In the genomic region with DNA sequence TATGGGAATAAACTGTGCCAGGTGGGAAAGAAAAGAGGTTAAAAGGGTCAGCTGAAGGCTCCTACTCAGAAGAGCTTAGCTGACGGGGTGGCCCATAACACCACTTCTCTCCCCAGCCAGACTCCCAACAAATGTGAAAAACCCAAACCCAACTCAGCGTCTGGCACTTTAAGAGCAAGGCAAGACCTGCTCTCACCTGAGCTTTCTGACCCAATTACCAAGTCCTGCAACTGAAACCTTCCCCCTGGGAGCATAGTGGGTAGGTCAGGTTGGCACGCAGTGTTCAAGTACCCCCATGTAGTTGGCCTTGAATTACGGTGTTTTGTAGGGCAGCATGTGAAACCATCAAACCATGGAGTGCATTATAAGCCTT, we compare ENCODE assay signal across 3 cellular contexts.
TF ChIP-seq lines count a peak whose summit lies in the region.

No MANE protein-coding gene starts in this region.

TF ChIP-seq in SK-N-SH, 30 proteins besides CTCF, POLR2A, EP300 and RAD21:
- TF ChIP-seq, protein P1, sequence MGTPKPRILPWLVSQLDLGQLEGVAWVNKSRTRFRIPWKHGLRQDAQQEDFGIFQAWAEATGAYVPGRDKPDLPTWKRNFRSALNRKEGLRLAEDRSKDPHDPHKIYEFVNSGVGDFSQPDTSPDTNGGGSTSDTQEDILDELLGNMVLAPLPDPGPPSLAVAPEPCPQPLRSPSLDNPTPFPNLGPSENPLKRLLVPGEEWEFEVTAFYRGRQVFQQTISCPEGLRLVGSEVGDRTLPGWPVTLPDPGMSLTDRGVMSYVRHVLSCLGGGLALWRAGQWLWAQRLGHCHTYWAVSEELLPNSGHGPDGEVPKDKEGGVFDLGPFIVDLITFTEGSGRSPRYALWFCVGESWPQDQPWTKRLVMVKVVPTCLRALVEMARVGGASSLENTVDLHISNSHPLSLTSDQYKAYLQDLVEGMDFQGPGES (IDR thresholded peaks at IDR 0.05; ENCODE audit: low read depth, low read length) = no peak
- TF ChIP-seq, protein P2, sequence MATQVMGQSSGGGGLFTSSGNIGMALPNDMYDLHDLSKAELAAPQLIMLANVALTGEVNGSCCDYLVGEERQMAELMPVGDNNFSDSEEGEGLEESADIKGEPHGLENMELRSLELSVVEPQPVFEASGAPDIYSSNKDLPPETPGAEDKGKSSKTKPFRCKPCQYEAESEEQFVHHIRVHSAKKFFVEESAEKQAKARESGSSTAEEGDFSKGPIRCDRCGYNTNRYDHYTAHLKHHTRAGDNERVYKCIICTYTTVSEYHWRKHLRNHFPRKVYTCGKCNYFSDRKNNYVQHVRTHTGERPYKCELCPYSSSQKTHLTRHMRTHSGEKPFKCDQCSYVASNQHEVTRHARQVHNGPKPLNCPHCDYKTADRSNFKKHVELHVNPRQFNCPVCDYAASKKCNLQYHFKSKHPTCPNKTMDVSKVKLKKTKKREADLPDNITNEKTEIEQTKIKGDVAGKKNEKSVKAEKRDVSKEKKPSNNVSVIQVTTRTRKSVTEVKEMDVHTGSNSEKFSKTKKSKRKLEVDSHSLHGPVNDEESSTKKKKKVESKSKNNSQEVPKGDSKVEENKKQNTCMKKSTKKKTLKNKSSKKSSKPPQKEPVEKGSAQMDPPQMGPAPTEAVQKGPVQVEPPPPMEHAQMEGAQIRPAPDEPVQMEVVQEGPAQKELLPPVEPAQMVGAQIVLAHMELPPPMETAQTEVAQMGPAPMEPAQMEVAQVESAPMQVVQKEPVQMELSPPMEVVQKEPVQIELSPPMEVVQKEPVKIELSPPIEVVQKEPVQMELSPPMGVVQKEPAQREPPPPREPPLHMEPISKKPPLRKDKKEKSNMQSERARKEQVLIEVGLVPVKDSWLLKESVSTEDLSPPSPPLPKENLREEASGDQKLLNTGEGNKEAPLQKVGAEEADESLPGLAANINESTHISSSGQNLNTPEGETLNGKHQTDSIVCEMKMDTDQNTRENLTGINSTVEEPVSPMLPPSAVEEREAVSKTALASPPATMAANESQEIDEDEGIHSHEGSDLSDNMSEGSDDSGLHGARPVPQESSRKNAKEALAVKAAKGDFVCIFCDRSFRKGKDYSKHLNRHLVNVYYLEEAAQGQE (IDR thresholded peaks at IDR 0.05; ENCODE audit: low read depth, low read length) = no peak
- TF ChIP-seq CHD2 (IDR thresholded peaks at IDR 0.05; ENCODE audit: low read length, partially characterized antibody) = no peak
- no peak for TF ChIP-seq GATA2 (CRISPR knock-in tag; IDR thresholded peaks at IDR 0.05)
- TF ChIP-seq, protein P3, sequence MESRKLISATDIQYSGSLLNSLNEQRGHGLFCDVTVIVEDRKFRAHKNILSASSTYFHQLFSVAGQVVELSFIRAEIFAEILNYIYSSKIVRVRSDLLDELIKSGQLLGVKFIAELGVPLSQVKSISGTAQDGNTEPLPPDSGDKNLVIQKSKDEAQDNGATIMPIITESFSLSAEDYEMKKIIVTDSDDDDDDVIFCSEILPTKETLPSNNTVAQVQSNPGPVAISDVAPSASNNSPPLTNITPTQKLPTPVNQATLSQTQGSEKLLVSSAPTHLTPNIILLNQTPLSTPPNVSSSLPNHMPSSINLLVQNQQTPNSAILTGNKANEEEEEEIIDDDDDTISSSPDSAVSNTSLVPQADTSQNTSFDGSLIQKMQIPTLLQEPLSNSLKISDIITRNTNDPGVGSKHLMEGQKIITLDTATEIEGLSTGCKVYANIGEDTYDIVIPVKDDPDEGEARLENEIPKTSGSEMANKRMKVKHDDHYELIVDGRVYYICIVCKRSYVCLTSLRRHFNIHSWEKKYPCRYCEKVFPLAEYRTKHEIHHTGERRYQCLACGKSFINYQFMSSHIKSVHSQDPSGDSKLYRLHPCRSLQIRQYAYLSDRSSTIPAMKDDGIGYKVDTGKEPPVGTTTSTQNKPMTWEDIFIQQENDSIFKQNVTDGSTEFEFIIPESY (IDR thresholded peaks at IDR 0.05; ENCODE audit: borderline replicate concordance, low read depth) = no peak
- no peak for TF ChIP-seq FOSL2 (IDR thresholded peaks at IDR 0.05; ENCODE audit: borderline replicate concordance, low read depth)
- TF ChIP-seq MEF2A (IDR thresholded peaks at IDR 0.05; ENCODE audit: borderline replicate concordance, low read depth) = no peak
- no peak for TF ChIP-seq RCOR1 (IDR thresholded peaks at IDR 0.05; ENCODE audit: low read length)
- no peak for TF ChIP-seq MXI1 (IDR thresholded peaks at IDR 0.05; ENCODE audit: low read depth, low read length)
- TF ChIP-seq SIN3A (IDR thresholded peaks at IDR 0.05; ENCODE audit: borderline replicate concordance, low read depth, low read length) = no peak
- no peak for TF ChIP-seq JUND (IDR thresholded peaks at IDR 0.05)
- TF ChIP-seq YY1 (IDR thresholded peaks at IDR 0.05; ENCODE audit: low read depth) = no peak
- TF ChIP-seq NRF1 (IDR thresholded peaks at IDR 0.05; ENCODE audit: low read depth, low read length) = no peak
TF ChIP-seq in SK-N-SH: peak in this region for 0.

TF ChIP-seq in SK-N-SH treated with all-trans-retinoic acid at 6 μM for 48 hours, 23 proteins besides CTCF, POLR2A, EP300 and RAD21 (continues in another document):
- no peak for TF ChIP-seq OSR1 (CRISPR knock-in tag; IDR thresholded peaks at IDR 0.05)
- no peak for TF ChIP-seq TCF4 (CRISPR knock-in tag; IDR thresholded peaks at IDR 0.05; ENCODE audit: borderline replicate concordance)
- no peak for TF ChIP-seq RARB (CRISPR knock-in tag; IDR thresholded peaks at IDR 0.05)
- no peak for TF ChIP-seq ZC3H10 (CRISPR knock-in tag; IDR thresholded peaks at IDR 0.05)
- TF ChIP-seq, protein P4, sequence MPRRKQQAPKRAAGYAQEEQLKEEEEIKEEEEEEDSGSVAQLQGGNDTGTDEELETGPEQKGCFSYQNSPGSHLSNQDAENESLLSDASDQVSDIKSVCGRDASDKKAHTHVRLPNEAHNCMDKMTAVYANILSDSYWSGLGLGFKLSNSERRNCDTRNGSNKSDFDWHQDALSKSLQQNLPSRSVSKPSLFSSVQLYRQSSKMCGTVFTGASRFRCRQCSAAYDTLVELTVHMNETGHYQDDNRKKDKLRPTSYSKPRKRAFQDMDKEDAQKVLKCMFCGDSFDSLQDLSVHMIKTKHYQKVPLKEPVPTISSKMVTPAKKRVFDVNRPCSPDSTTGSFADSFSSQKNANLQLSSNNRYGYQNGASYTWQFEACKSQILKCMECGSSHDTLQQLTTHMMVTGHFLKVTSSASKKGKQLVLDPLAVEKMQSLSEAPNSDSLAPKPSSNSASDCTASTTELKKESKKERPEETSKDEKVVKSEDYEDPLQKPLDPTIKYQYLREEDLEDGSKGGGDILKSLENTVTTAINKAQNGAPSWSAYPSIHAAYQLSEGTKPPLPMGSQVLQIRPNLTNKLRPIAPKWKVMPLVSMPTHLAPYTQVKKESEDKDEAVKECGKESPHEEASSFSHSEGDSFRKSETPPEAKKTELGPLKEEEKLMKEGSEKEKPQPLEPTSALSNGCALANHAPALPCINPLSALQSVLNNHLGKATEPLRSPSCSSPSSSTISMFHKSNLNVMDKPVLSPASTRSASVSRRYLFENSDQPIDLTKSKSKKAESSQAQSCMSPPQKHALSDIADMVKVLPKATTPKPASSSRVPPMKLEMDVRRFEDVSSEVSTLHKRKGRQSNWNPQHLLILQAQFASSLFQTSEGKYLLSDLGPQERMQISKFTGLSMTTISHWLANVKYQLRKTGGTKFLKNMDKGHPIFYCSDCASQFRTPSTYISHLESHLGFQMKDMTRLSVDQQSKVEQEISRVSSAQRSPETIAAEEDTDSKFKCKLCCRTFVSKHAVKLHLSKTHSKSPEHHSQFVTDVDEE (CRISPR knock-in tag; IDR thresholded peaks at IDR 0.05) = no peak
- TF ChIP-seq, protein P5, sequence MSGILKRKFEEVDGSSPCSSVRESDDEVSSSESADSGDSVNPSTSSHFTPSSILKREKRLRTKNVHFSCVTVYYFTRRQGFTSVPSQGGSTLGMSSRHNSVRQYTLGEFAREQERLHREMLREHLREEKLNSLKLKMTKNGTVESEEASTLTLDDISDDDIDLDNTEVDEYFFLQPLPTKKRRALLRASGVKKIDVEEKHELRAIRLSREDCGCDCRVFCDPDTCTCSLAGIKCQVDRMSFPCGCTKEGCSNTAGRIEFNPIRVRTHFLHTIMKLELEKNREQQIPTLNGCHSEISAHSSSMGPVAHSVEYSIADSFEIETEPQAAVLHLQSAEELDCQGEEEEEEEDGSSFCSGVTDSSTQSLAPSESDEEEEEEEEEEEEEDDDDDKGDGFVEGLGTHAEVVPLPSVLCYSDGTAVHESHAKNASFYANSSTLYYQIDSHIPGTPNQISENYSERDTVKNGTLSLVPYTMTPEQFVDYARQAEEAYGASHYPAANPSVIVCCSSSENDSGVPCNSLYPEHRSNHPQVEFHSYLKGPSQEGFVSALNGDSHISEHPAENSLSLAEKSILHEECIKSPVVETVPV (CRISPR knock-in tag; IDR thresholded peaks at IDR 0.05) = no peak
- TF ChIP-seq ZFP30 (CRISPR knock-in tag; IDR thresholded peaks at IDR 0.05) = no peak
- TF ChIP-seq PPARA (CRISPR knock-in tag; IDR thresholded peaks at IDR 0.05; ENCODE audit: borderline replicate concordance) = no peak
- TF ChIP-seq CSDC2 (CRISPR knock-in tag; IDR thresholded peaks at IDR 0.05) = no peak
- TF ChIP-seq, protein P6, sequence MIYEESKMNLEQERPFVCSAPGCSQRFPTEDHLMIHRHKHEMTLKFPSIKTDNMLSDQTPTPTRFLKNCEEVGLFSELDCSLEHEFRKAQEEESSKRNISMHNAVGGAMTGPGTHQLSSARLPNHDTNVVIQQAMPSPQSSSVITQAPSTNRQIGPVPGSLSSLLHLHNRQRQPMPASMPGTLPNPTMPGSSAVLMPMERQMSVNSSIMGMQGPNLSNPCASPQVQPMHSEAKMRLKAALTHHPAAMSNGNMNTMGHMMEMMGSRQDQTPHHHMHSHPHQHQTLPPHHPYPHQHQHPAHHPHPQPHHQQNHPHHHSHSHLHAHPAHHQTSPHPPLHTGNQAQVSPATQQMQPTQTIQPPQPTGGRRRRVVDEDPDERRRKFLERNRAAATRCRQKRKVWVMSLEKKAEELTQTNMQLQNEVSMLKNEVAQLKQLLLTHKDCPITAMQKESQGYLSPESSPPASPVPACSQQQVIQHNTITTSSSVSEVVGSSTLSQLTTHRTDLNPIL (CRISPR knock-in tag; IDR thresholded peaks at IDR 0.05; ENCODE audit: low read depth) = no peak
- no peak for TF ChIP-seq ISL1 (CRISPR knock-in tag; IDR thresholded peaks at IDR 0.05)
- no peak for TF ChIP-seq ARNTL (CRISPR knock-in tag; IDR thresholded peaks at IDR 0.05; ENCODE audit: borderline replicate concordance, low read depth)
- no peak for TF ChIP-seq TOX (CRISPR knock-in tag; IDR thresholded peaks at IDR 0.05; ENCODE audit: borderline replicate concordance)
- TF ChIP-seq ZNF70 (CRISPR knock-in tag; IDR thresholded peaks at IDR 0.05) = no peak
- no peak for TF ChIP-seq GLIS3 (CRISPR knock-in tag; IDR thresholded peaks at IDR 0.05)
- no peak for TF ChIP-seq ZNF8 (CRISPR knock-in tag; IDR thresholded peaks at IDR 0.05)

TF ChIP-seq in HEK293T, 16 proteins besides CTCF, POLR2A, EP300 and RAD21:
- no peak for TF ChIP-seq BHLHE40 (IDR thresholded peaks at IDR 0.05; ENCODE audit: borderline replicate concordance)
- no peak for TF ChIP-seq ZNF384 (IDR thresholded peaks at IDR 0.05)
- TF ChIP-seq SP1 (IDR thresholded peaks at IDR 0.05) = no peak
- no peak for TF ChIP-seq SUZ12 (IDR thresholded peaks at IDR 0.05)
- TF ChIP-seq LEF1 (IDR thresholded peaks at IDR 0.05; ENCODE audit: borderline replicate concordance) = no peak
- no peak for TF ChIP-seq ARNT (IDR thresholded peaks at IDR 0.05)
- TF ChIP-seq HDGF (IDR thresholded peaks at IDR 0.05; ENCODE audit: borderline replicate concordance) = no peak
- no peak for TF ChIP-seq FOXM1 (IDR thresholded peaks at IDR 0.05; ENCODE audit: borderline replicate concordance)
- TF ChIP-seq L3MBTL2 (conservative IDR thresholded peaks at IDR 0.05) = no peak
- no peak for TF ChIP-seq FOXA1 (IDR thresholded peaks at IDR 0.05)
